Comparison of ENCODE assay signal across 27 cellular contexts in the genomic region with DNA sequence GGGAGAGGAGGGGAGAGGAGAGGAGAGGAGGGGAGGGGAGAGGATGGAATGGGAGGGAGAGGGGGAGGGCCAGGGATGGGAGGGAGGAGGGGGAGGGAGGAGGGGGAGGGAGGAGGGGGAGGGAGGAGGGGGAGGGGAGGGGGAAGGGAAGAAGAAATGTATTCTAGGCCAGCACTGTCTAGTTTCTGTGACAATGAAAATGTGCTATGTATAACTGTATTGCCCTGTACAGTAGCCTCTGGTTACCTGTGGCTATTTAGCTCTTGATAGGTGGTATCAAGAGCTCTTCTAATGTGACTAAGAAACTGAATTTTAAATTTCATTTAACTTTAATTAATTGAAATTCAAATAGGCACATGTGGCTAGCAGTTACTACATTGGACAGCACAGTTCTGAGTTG.
"Had no signal": no experiment of that assay in that cellular context is flagged by ENCODE, and none has a peak within 500 bp of the region (broad histone marks: within the 10 kb centered on the region; RNA-seq: fewer than 3 reads in every experiment).

No MANE protein-coding gene starts in this region.

- FAIRE-seq: endometrium, islet of Langerhans, keratinocyte had no signal

- H3K27me3 ChIP-seq: colonic mucosa, esophagus squamous epithelium, gastrocnemius medialis, left lung had no signal

- H3K4me3 Mint-ChIP-seq: dendritic cell treated with granulocyte-macrophage colony-stimulating factor and Interleukin-4, amounts not matched to agents 40 ng/mL and 50 ng/mL, for 4 days; effector memory CD8-positive, alpha-beta T cell; endodermal cell; mesothelial cell of epicardium had no signal

- H3K4me3 ChIP-seq: colonic mucosa, esophagus squamous epithelium, gastrocnemius medialis, heart right ventricle, left lung, lower lobe of right lung, mucosa of descending colon had no signal

- H3K9me3 Mint-ChIP-seq: dendritic cell treated with granulocyte-macrophage colony-stimulating factor and Interleukin-4, amounts not matched to agents 40 ng/mL and 50 ng/mL, for 4 days; endodermal cell; mesothelial cell of epicardium had no signal

- H3K9me3 ChIP-seq: colonic mucosa, esophagus squamous epithelium, gastrocnemius medialis, heart right ventricle, left lung, lower lobe of right lung, mucosa of descending colon had no signal

- H3K27me3 Mint-ChIP-seq: effector memory CD8-positive, alpha-beta T cell had no signal

- H3K4me1 ChIP-seq: colonic mucosa, esophagus squamous epithelium, gastrocnemius medialis, heart right ventricle, lower lobe of right lung had no signal

- H3K36me3 ChIP-seq: colonic mucosa, esophagus squamous epithelium, gastrocnemius medialis, heart right ventricle, left lung, lower lobe of right lung had no signal

- H3K27ac Mint-ChIP-seq: dendritic cell treated with granulocyte-macrophage colony-stimulating factor and Interleukin-4, amounts not matched to agents 40 ng/mL and 50 ng/mL, for 4 days; effector memory CD8-positive, alpha-beta T cell; endodermal cell; mesothelial cell of epicardium had no signal

- DNase-seq: colonic mucosa; cortex of kidney; effector CD8-positive, alpha-beta T cell; effector memory CD8-positive, alpha-beta T cell; endodermal cell; erythroblast; esophagus squamous epithelium; foreskin fibroblast; foreskin melanocyte; gastrocnemius medialis; glutamatergic neuron; head of caudate nucleus; heart right ventricle; hippocampal formation; left cardiac atrium; left ventricle myocardium superior; lower lobe of right lung; mesenchymal stem cell; mucosa of descending colon had no signal

- ATAC-seq: effector memory CD8-positive, alpha-beta T cell; esophagus mucosa; gastrocnemius medialis; heart right ventricle; left cardiac atrium; left lung; left ventricle myocardium superior; lower lobe of right lung; mucosa of descending colon had no signal

- H3K27ac ChIP-seq: colonic mucosa, epithelial cell of prostate, esophagus squamous epithelium, gastrocnemius medialis, heart right ventricle, left lung, lower lobe of right lung had no signal

- H3K36me3 Mint-ChIP-seq: mesothelial cell of epicardium had no signal
